24 cellular contexts compared by ENCODE assay signal in the genomic region with DNA sequence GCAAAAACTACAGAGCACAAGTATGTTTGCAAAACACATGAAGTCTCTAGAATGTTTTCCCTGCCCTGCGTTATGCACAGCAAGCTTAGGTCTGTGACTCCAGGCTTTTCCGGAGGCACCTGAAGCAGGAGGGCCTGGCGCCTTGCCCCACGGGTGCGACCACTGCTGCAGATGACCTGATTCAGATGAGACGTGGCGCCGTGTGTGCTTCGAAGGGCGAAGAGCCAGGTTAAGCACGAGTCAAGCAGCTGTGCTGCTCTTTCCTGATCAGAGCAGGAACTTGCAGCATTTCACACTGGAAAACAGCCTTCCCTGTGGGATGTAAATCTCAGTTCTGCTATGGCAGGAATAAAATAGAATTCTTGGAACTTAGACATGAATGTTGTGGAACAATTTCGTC.
"Had no signal": no experiment of that assay in that cellular context is flagged by ENCODE, and none has a peak within 500 bp of the region (broad histone marks: within the 10 kb centered on the region; RNA-seq: fewer than 3 reads in every experiment).

No MANE protein-coding gene starts in this region.

- H3K4me3 ChIP-seq: esophagus muscularis mucosa, hepatocyte, upper lobe of left lung had no signal

- ATAC-seq: activated T-helper 17 cell treated with anti-CD3 and anti-CD28 coated beads, Interleukin-2, amount 50 U/mL, for 72 hours; foreskin keratinocyte; left colon; SK-N-SH treated with all-trans-retinoic acid at 6 μM for 48 hours; T-cell had no signal

- H3K9me3 ChIP-seq: esophagus muscularis mucosa, upper lobe of left lung had no signal

- H3K27ac ChIP-seq: brain microvascular endothelial cell, foreskin keratinocyte, hepatocyte, upper lobe of left lung had no signal

- DNase-seq: activated CD4-positive, alpha-beta memory T cell treated with anti-CD3 and anti-CD28 coated beads, Interleukin-2, amount 10 ng/mL, durations not matched to agents 7 days and 5 days; activated CD4-positive, alpha-beta T cell treated with anti-CD3 and anti-CD28 coated beads for 48 hours; activated CD4-positive, CD25-positive, alpha-beta regulatory T cell; activated naive CD4-positive, alpha-beta T cell; activated naive CD8-positive, alpha-beta T cell treated with anti-CD3 and anti-CD28 coated beads, Interleukin-2, amount 10 ng/mL, durations not matched to agents 7 days and 5 days; activated T-cell treated with anti-CD3 and anti-CD28 coated beads, Interleukin-2, amount 50 U/mL, for 1 hour; amygdala; brain microvascular endothelial cell; cortex of kidney; effector CD4-positive, alpha-beta T cell; foreskin keratinocyte; left colon; midbrain; nephron progenitor cell; occipital lobe; retina; stimulated activated CD4-positive, alpha-beta T cell treated with anti-CD3 and anti-CD28 coated beads, Interleukin-2, amount 100 ng/mL, for 24 hours; T-cell; T-helper 9 cell; upper lobe of left lung had no signal

- H2AFZ ChIP-seq: hepatocyte had no signal

- H3K4me1 ChIP-seq: foreskin keratinocyte, upper lobe of left lung had no signal

- H3K27me3 ChIP-seq: brain microvascular endothelial cell, esophagus muscularis mucosa, foreskin keratinocyte, hepatocyte, upper lobe of left lung had no signal

- H3K4me2 ChIP-seq: hepatocyte had no signal
